ENCODE assay signal across 21 cellular contexts in genomic region chr16:4401510-4401909, GRCh38. TPM values are rescaled to one million over a fixed set of nuclear protein-coding genes. Genes with fewer than 3 reads are reported as not detected.
A peak's percentile ranks its signal among the peaks of the same experiment; 100 is the strongest.
DNase-seq lines count a peak whose midpoint lies in the region; ATAC-seq, FAIRE-seq and TF ChIP-seq lines count a peak whose summit lies in the region.
"Had no signal": no experiment of that assay in that cellular context is flagged by ENCODE, and none has a peak within 500 bp of the region (broad histone marks: within the 10 kb centered on the region; RNA-seq: fewer than 3 reads in every experiment).

No MANE protein-coding gene starts in this region.

- TF ChIP-seq POLR2A in K562 (conservative IDR thresholded peaks at IDR 0.05): 0 out of 2 replicates have a peak, but pooled peaks have one; percentile 29
- TF ChIP-seq POLR2A in GM12892 (IDR thresholded peaks at IDR 0.05; ENCODE audit: low read depth, low read length): no peak

- DNase-seq in activated naive CD8-positive, alpha-beta T cell treated with anti-CD3 and anti-CD28 coated beads, Interleukin-2, amount 50 U/mL, for 24 hours: no peak
- peak in 1 of 5 donors; percentile 39 for DNase-seq in CD4-positive, alpha-beta memory T cell
- DNase-seq in K562 (ENCODE audit: extremely low read depth in 1 of 4, low spot score in 3 of 4) (no peak), neural crest cell (ENCODE audit: low read depth, low spot score) (no peak), GM12892 (ENCODE audit: insufficient read length) (no peak), middle frontal gyrus (ENCODE audit: extremely low spot score, low spot score) (no peak)
- DNase-seq: HFFc6; MM.1S; NCI-H1092; NCI-H1694; NCI-H2081 treated with DMSO at 0.1 percent for 48 hours; NCI-H510A; NCI-H748 treated with DMSO at 0.1 percent for 48 hours; NK-92 treated with Interleukin-12 subunit alpha and Interleukin-12 subunit beta, amount 100 ng/mL, for 24 hours; Peyer's patch had no signal

- no peak for TF ChIP-seq CTCF in K562 (IDR thresholded peaks at IDR 0.05 in 2 of 3, conservative IDR thresholded peaks at IDR 0.05 in 1 of 3; ENCODE audit: insufficient read depth in 2 of 3, low read depth in 1 of 3, low read length in 3 of 3)
- no peak for TF ChIP-seq CTCF in neural crest cell (conservative IDR thresholded peaks at IDR 0.05)

- H3K4me3 Mint-ChIP-seq in activated naive CD8-positive, alpha-beta T cell: no peak overlapping the region
- no peak overlapping the region for H3K4me3 Mint-ChIP-seq in activated naive CD8-positive, alpha-beta T cell treated with anti-CD3 and anti-CD28 coated beads, Interleukin-2, amount 50 U/mL, for 24 hours
- H3K4me3 Mint-ChIP-seq in CD4-positive, alpha-beta memory T cell: peak overlapping the region in 2 of 8 donors; percentile 1 to 27
- no peak overlapping the region for H3K4me3 Mint-ChIP-seq in neural crest cell
- H3K4me3 Mint-ChIP-seq: HFFc6 had no signal

- peaks cover 4% of the 10 kb centered on the region for H3K36me3 Mint-ChIP-seq in activated naive CD8-positive, alpha-beta T cell
- peaks cover 19% of the 10 kb centered on the region for H3K36me3 Mint-ChIP-seq in activated naive CD8-positive, alpha-beta T cell treated with anti-CD3 and anti-CD28 coated beads, Interleukin-2, amount 50 U/mL, for 24 hours (ENCODE audit: low read depth)
- H3K36me3 Mint-ChIP-seq in CD4-positive, alpha-beta memory T cell: peaks cover 30 to 71% of the 10 kb centered on the region in 2 donors
- H3K36me3 Mint-ChIP-seq in neural crest cell (ENCODE audit: low read depth): no peaks in the 10 kb centered on the region

- peaks cover 14% of the 10 kb centered on the region; the same call in 1 of the 2 replicates for H4K20me1 ChIP-seq in K562 (replicated peaks; ENCODE audit: control insufficient read depth, insufficient read depth, low read length)

- no peak for TF ChIP-seq RAD21 in K562 (CRISPR knock-in tag; conservative IDR thresholded peaks at IDR 0.05 in 1 of 2, IDR thresholded peaks at IDR 0.05 in 1 of 2)

- FAIRE-seq in K562 (lab: Jason Lieb, UNC) (no peak), GM12892 (lab: Jason Lieb, UNC) (no peak)
- FAIRE-seq: A204.1, D721Med, H54 had no signal

- H3K9me1 ChIP-seq in K562 (ENCODE audit: control insufficient read depth, insufficient read depth, low read length): no peaks in the 10 kb centered on the region

- H3K4me1 ChIP-seq in CD4-positive, alpha-beta memory T cell (ENCODE audit: insufficient read depth, low read length): no peaks in the 10 kb centered on the region
- H3K4me1 ChIP-seq in K562 (replicated peaks in 1 of 2; ENCODE audit: control insufficient read depth in 2 of 2, insufficient read depth in 2 of 2, low read length in 2 of 2): peaks cover 0 to 29% of the 10 kb centered on the region in 2 experiments; a peak in 2 of 5 replicates

- H3K27me3 ChIP-seq in CD4-positive, alpha-beta memory T cell (ENCODE audit: insufficient read depth, low read length): no peaks in the 10 kb centered on the region
- no peaks in the 10 kb centered on the region for H3K27me3 ChIP-seq in K562 (ENCODE audit: control insufficient read depth in 2 of 2, insufficient read depth in 2 of 2, low read length in 2 of 2)
- H3K27me3 ChIP-seq: Peyer's patch had no signal

- peak overlapping the region in 1 of 2 experiments; percentile 83; a peak in 2 of 4 replicates for H3K9ac ChIP-seq in K562 (ENCODE audit: insufficient read depth in 1 of 2, low read depth in 2 of 2, low read length in 2 of 2)

- H3K9me3 Mint-ChIP-seq in activated naive CD8-positive, alpha-beta T cell (ENCODE audit: low read depth): no peaks in the 10 kb centered on the region
- no peaks in the 10 kb centered on the region for H3K9me3 Mint-ChIP-seq in activated naive CD8-positive, alpha-beta T cell treated with anti-CD3 and anti-CD28 coated beads, Interleukin-2, amount 50 U/mL, for 24 hours
- H3K9me3 Mint-ChIP-seq in CD4-positive, alpha-beta memory T cell: peaks cover 0 to 17% (median 0%) of the 10 kb centered on the region in 8 donors
- no peaks in the 10 kb centered on the region for H3K9me3 Mint-ChIP-seq in neural crest cell
- H3K9me3 Mint-ChIP-seq: HFFc6 had no signal

- CTCF ChIA-PET in CD4-positive, alpha-beta memory T cell (lab: Charles Lee; ENCODE audit: partially characterized antibody): interaction anchor here (0.7 to 3.9 kb wide), 17 partner anchors 10 to 151 kb away, joined by 3 to 50 read pairs (median 7); partner anchors contain the start of genes CORO7 and PAM16
- CTCF ChIA-PET in K562 (lab: Yijun Ruan, JAX; ENCODE audit: low intra/inter-chr PET ratio): interaction anchor here (0.9 to 6.4 kb wide), 3 partner anchors 42 to 419 kb away, joined by 3 to 70 read pairs (median 3); no protein-coding TSS in a partner anchor

- POLR2A ChIA-PET in CD4-positive, alpha-beta memory T cell (lab: Charles Lee; ENCODE audit: partially characterized antibody): interaction anchor here (1.4 to 3.0 kb wide), 2 partner anchors 10 to 13 kb away, joined by 3 to 49 read pairs; partner anchors contain the start of gene CORO7
- POLR2A ChIA-PET in K562 (lab: Yijun Ruan, JAX): interaction anchor here (2.1 kb wide), 1 partner anchor 40 kb away, joined by 9 read pairs; no protein-coding TSS in a partner anchor

- no TSS peak for BruUV-seq in K562 (replicated peaks; lab: Mats Ljungman, UMichigan)

- intact Hi-C loops in CD4-positive, alpha-beta memory T cell (cut with micrococcal nuclease): no loop called here
- intact Hi-C loops in K562 (cut with micrococcal nuclease): loop anchor here (5.0 to 10.0 kb wide), 3 partner anchors 139 to 417 kb away; no protein-coding TSS in a partner anchor

- peak overlapping the region; percentile 11 for H3K27ac Mint-ChIP-seq in activated naive CD8-positive, alpha-beta T cell
- no peak overlapping the region for H3K27ac Mint-ChIP-seq in activated naive CD8-positive, alpha-beta T cell treated with anti-CD3 and anti-CD28 coated beads, Interleukin-2, amount 50 U/mL, for 24 hours
- H3K27ac Mint-ChIP-seq in CD4-positive, alpha-beta memory T cell: peak overlapping the region in 6 of 7 donors; percentile 73 to 88 (median 81)
- H3K27ac Mint-ChIP-seq in neural crest cell (ENCODE audit: unreplicated experiment): peak overlapping the region; percentile 43
- H3K27ac Mint-ChIP-seq: HFFc6 had no signal

- peaks cover 16% of the 10 kb centered on the region for H3K4me1 Mint-ChIP-seq in activated naive CD8-positive, alpha-beta T cell (ENCODE audit: low read depth)
- no peaks in the 10 kb centered on the region for H3K4me1 Mint-ChIP-seq in activated naive CD8-positive, alpha-beta T cell treated with anti-CD3 and anti-CD28 coated beads, Interleukin-2, amount 50 U/mL, for 24 hours
- peaks cover 19 to 36% (median 24%) of the 10 kb centered on the region in 4 donors for H3K4me1 Mint-ChIP-seq in CD4-positive, alpha-beta memory T cell
- H3K4me1 Mint-ChIP-seq in neural crest cell: peaks cover 5% of the 10 kb centered on the region

- H3K9me3 ChIP-seq in CD4-positive, alpha-beta memory T cell (ENCODE audit: control insufficient read depth in 1 of 2, low read length in 2 of 2): no peaks in the 10 kb centered on the region
- H3K9me3 ChIP-seq in K562 (replicated peaks; ENCODE audit: control insufficient read depth, insufficient read depth, low read depth, low read length): no peaks in the 10 kb centered on the region
- H3K9me3 ChIP-seq: Peyer's patch had no signal

- TF ChIP-seq EP300 in K562 (IDR thresholded peaks at IDR 0.05; ENCODE audit: low read length): no peak

- no peak overlapping the region for H2AFZ ChIP-seq in K562 (ENCODE audit: low read depth, low read length)

- H3K4me3 ChIP-seq in CD4-positive, alpha-beta memory T cell (ENCODE audit: low read length in 2 of 2): no peak overlapping the region
- H3K4me3 ChIP-seq in K562: no peak overlapping the region
- H3K4me3 ChIP-seq: Peyer's patch had no signal

- peaks cover 71% of the 10 kb centered on the region for H3K36me3 ChIP-seq in CD4-positive, alpha-beta memory T cell (ENCODE audit: insufficient read depth, low read length)
- H3K36me3 ChIP-seq in K562 (ENCODE audit: control insufficient read depth, insufficient read depth, low read length): peaks cover 73% of the 10 kb centered on the region; the same call in 2 of the 3 replicates

- H3K27me3 Mint-ChIP-seq in activated naive CD8-positive, alpha-beta T cell: no peaks in the 10 kb centered on the region
- no peaks in the 10 kb centered on the region for H3K27me3 Mint-ChIP-seq in activated naive CD8-positive, alpha-beta T cell treated with anti-CD3 and anti-CD28 coated beads, Interleukin-2, amount 50 U/mL, for 24 hours
- no peaks in the 10 kb centered on the region for H3K27me3 Mint-ChIP-seq in CD4-positive, alpha-beta memory T cell
- no peaks in the 10 kb centered on the region for H3K27me3 Mint-ChIP-seq in neural crest cell (ENCODE audit: low read depth)

- WGBS in K562 (ENCODE audit: insufficient coverage, low coverage, missing lambda C conversion rate): 88% methylated on average over 9 of the region's 12 CpGs

- H3K4me2 ChIP-seq in K562 (ENCODE audit: insufficient read depth, low read length): no peak overlapping the region

- H3K79me2 ChIP-seq in K562 (ENCODE audit: control insufficient read depth, insufficient read depth, low read length): no peaks in the 10 kb centered on the region; the same call in 2 of the 3 replicates

- in situ Hi-C loops in K562 (cut with MboI): loop anchor here (5.0 kb wide), 1 partner anchor 39 kb away; no protein-coding TSS in a partner anchor

- no peak overlapping the region for H3K27ac ChIP-seq in CD4-positive, alpha-beta memory T cell (ENCODE audit: low read depth, low read length)
- H3K27ac ChIP-seq in K562 (ENCODE audit: extremely low read depth, low read depth, low read length): no peak overlapping the region
- H3K27ac ChIP-seq: Peyer's patch had no signal

- no peak for ATAC-seq in activated naive CD8-positive, alpha-beta T cell treated with anti-CD3 and anti-CD28 coated beads, Interleukin-2, amount 50 U/mL, for 24 hours
- ATAC-seq in K562 (no peak), HG03460 (IDR thresholded peaks at IDR 0.05; ENCODE audit: unreplicated experiment) (no peak)
- ATAC-seq: Right ventricle myocardium inferior had no signal

RNA-seq across cellular contexts. Expression of gene CORO7, which starts 14.9 kb away (rescaled TPM):
- total RNA-seq in CD4-positive, alpha-beta memory T cell: 100 to 1,000 TPM; 176 to 184 TPM
- polyA plus RNA-seq in CD4-positive, alpha-beta memory T cell: 100 to 1,000 TPM in 1 of 2 donors, 10 to 100 TPM in 1; 48.2 to 139 TPM
- 91.2 and 301 TPM in 2 replicates for total RNA-seq in K562 (2011; cell fraction: chromatin; rRNA removed; ENCODE audit: low replicate concordance)
- total RNA-seq in K562 (2011; cell fraction: nucleolus; rRNA removed): 159 and 160 TPM in 2 replicates
- total RNA-seq in K562 (2011; cell fraction: nucleoplasm; rRNA removed): 112 and 116 TPM in 2 replicates
- 30.5 and 37.8 TPM in 2 replicates for total RNA-seq in K562 (2014; rRNA removed)
- 6.9 and 8.5 TPM in 2 replicates for total RNA-seq in K562 (2014; rRNA removed; fragmentation: Illumina TruSeq; extraction: Trizol)
- total RNA-seq in K562 (2015; rRNA removed; fragmentation: Illumina TruSeq; extraction: Trizol): 18.7 and 21.0 TPM in 2 replicates
- 67.0 and 77.2 TPM in 2 replicates for total RNA-seq in K562 (2021)
- polyA plus RNA-seq in K562 (2011; rRNA removed): 15.4 and 35.9 TPM in 2 replicates
- 17.5 and 26.3 TPM in 2 replicates for polyA plus RNA-seq in K562 (2011; cell fraction: cytosol; rRNA removed)
- polyA plus RNA-seq in K562 (2011; cell fraction: nucleus; rRNA removed): 184 and 367 TPM in 2 replicates
- polyA plus RNA-seq in K562 (2012): 31.1 and 80.3 TPM in 2 replicates
- polyA plus RNA-seq in K562 (2014; fragmentation: Illumina TruSeq; extraction: Trizol): 21.6 and 29.6 TPM in 2 replicates
- polyA plus RNA-seq in K562 (2014; fragmentation: Nextera tagmentation; extraction: Ambion mirVana): under 1 TPM; 0.45 to 0.51 TPM
- 54.1 and 63.1 TPM in 2 replicates for polyA plus RNA-seq in K562 (2014; rRNA removed)
- polyA minus RNA-seq in K562 (2011; rRNA and poly(A)+ RNA removed): 11.1 and 17.7 TPM in 2 replicates
- 33.7 and 44.1 TPM in 2 replicates for polyA minus RNA-seq in K562 (2011; cell fraction: cytosol; rRNA and poly(A)+ RNA removed)
- 52.4 and 63.5 TPM in 2 replicates for polyA minus RNA-seq in K562 (2011; cell fraction: nucleus; rRNA and poly(A)+ RNA removed)
- total RNA-seq in neural crest cell: 43.2 and 45.4 TPM in 2 replicates
- polyA plus RNA-seq in GM12892 (2012; ENCODE audit: missing spikeins): 26.5 TPM

RNA-seq across cellular contexts. Expression of gene DNAJA3, which starts 24.2 kb away (rescaled TPM):
- 10 to 100 TPM; 67.5 to 71.1 TPM for total RNA-seq in CD4-positive, alpha-beta memory T cell
- 10 to 100 TPM; 52.4 to 55.5 TPM for polyA plus RNA-seq in CD4-positive, alpha-beta memory T cell
- 136 and 226 TPM in 2 replicates for total RNA-seq in K562 (2011; cell fraction: chromatin; rRNA removed; ENCODE audit: low replicate concordance)
- total RNA-seq in K562 (2011; cell fraction: nucleolus; rRNA removed): 126 and 149 TPM in 2 replicates
- 142 and 159 TPM in 2 replicates for total RNA-seq in K562 (2011; cell fraction: nucleoplasm; rRNA removed)
- total RNA-seq in K562 (2014; rRNA removed) (105 and 143 TPM in 2 replicates), K562 (2014; rRNA removed; fragmentation: Illumina TruSeq; extraction: Trizol) (59.6 and 64.7 TPM in 2 replicates), K562 (2015; rRNA removed; fragmentation: Illumina TruSeq; extraction: Trizol) (77.0 and 78.4 TPM in 2 replicates), K562 (2021) (86.1 and 86.6 TPM in 2 replicates), neural crest cell (45.1 and 55.2 TPM in 2 replicates)
- polyA plus RNA-seq in K562 (2011; rRNA removed) (67.0 and 79.0 TPM in 2 replicates), K562 (2014; fragmentation: Illumina TruSeq; extraction: Trizol) (80.0 and 88.3 TPM in 2 replicates), K562 (2014; fragmentation: Nextera tagmentation; extraction: Ambion mirVana) (10 to 100 TPM in 1 of 2 experiments, 1 to 10 TPM in 1; 8.1 to 14.1 TPM), K562 (2014; rRNA removed) (91.2 and 121 TPM in 2 replicates)
- 67.8 and 77.0 TPM in 2 replicates for polyA plus RNA-seq in K562 (2011; cell fraction: cytosol; rRNA removed)
- 144 and 165 TPM in 2 replicates for polyA plus RNA-seq in K562 (2011; cell fraction: nucleus; rRNA removed)
- 62.5 and 74.7 TPM in 2 replicates for polyA plus RNA-seq in K562 (2012)
- polyA minus RNA-seq in K562 (2011; rRNA and poly(A)+ RNA removed): 40.6 and 53.4 TPM in 2 replicates
- polyA minus RNA-seq in K562 (2011; cell fraction: cytosol; rRNA and poly(A)+ RNA removed): 33.4 and 38.2 TPM in 2 replicates
- polyA minus RNA-seq in K562 (2011; cell fraction: nucleus; rRNA and poly(A)+ RNA removed): 41.6 and 64.8 TPM in 2 replicates
- 52.0 TPM for polyA plus RNA-seq in GM12892 (2012; ENCODE audit: missing spikeins)

RNA-seq across cellular contexts. Expression of gene VASN, which starts 29.9 kb away (rescaled TPM):
- total RNA-seq in CD4-positive, alpha-beta memory T cell: under 1 TPM; 0.11 to 0.29 TPM
- under 1 TPM in 1 of 2 donors, not detected in 1; 0.16 TPM for polyA plus RNA-seq in CD4-positive, alpha-beta memory T cell
- total RNA-seq in K562 (2011; cell fraction: chromatin; rRNA removed; ENCODE audit: low replicate concordance): 1.2 and 9.8 TPM in 2 replicates
- 10.1 and 15.2 TPM in 2 replicates for total RNA-seq in K562 (2011; cell fraction: nucleolus; rRNA removed)
- 3.7 and 5.7 TPM in 2 replicates for total RNA-seq in K562 (2011; cell fraction: nucleoplasm; rRNA removed)
- total RNA-seq in K562 (2014; rRNA removed) (1.7 and 2.2 TPM in 2 replicates), K562 (2014; rRNA removed; fragmentation: Illumina TruSeq; extraction: Trizol) (0.06 and 0.07 TPM in 2 replicates), K562 (2015; rRNA removed; fragmentation: Illumina TruSeq; extraction: Trizol) (0.51 and 1.1 TPM in 2 replicates), K562 (2021) (2.4 and 2.5 TPM in 2 replicates), neural crest cell (0.91 and 1.2 TPM in 2 replicates)
- polyA plus RNA-seq in K562 (2011; rRNA removed) (0.31 and 1.2 TPM in 2 replicates), K562 (2014; fragmentation: Illumina TruSeq; extraction: Trizol) (0.16 and 0.42 TPM in 2 replicates), K562 (2014; fragmentation: Nextera tagmentation; extraction: Ambion mirVana) (under 1 TPM in 1 of 2 experiments, not detected in 1; 0.01 TPM), K562 (2014; rRNA removed) (0.78 and 0.90 TPM in 2 replicates)
- 0.78 and 3.2 TPM in 2 replicates for polyA plus RNA-seq in K562 (2011; cell fraction: cytosol; rRNA removed)
- polyA plus RNA-seq in K562 (2011; cell fraction: nucleus; rRNA removed): 1.2 and 2.6 TPM in 2 replicates
- polyA plus RNA-seq in K562 (2012): 2.9 and 6.1 TPM in 2 replicates
- 0.56 and 0.63 TPM in 2 replicates for polyA minus RNA-seq in K562 (2011; rRNA and poly(A)+ RNA removed)
- 1.1 and 2.8 TPM in 2 replicates for polyA minus RNA-seq in K562 (2011; cell fraction: cytosol; rRNA and poly(A)+ RNA removed)
- 3.4 and 6.3 TPM in 2 replicates for polyA minus RNA-seq in K562 (2011; cell fraction: nucleus; rRNA and poly(A)+ RNA removed)
- not detected for polyA plus RNA-seq in GM12892 (2012; ENCODE audit: missing spikeins)

RNA-seq across cellular contexts. Expression of gene PAM16, which starts 50.4 kb away (rescaled TPM):
- total RNA-seq in CD4-positive, alpha-beta memory T cell: 10 to 100 TPM; 38.6 to 54.8 TPM
- polyA plus RNA-seq in CD4-positive, alpha-beta memory T cell: 10 to 100 TPM; 34.6 to 34.8 TPM
- total RNA-seq in K562 (2011; cell fraction: chromatin; rRNA removed; ENCODE audit: low replicate concordance): 70.0 and 135 TPM in 2 replicates
- 74.5 and 92.1 TPM in 2 replicates for total RNA-seq in K562 (2011; cell fraction: nucleolus; rRNA removed)
- 76.8 and 107 TPM in 2 replicates for total RNA-seq in K562 (2011; cell fraction: nucleoplasm; rRNA removed)
- 173 and 213 TPM in 2 replicates for total RNA-seq in K562 (2014; rRNA removed)
- 32.6 and 38.7 TPM in 2 replicates for total RNA-seq in K562 (2014; rRNA removed; fragmentation: Illumina TruSeq; extraction: Trizol)
- total RNA-seq in K562 (2015; rRNA removed; fragmentation: Illumina TruSeq; extraction: Trizol): 48.4 and 56.1 TPM in 2 replicates
- total RNA-seq in K562 (2021): 123 and 150 TPM in 2 replicates
- 79.3 and 88.9 TPM in 2 replicates for polyA plus RNA-seq in K562 (2011; rRNA removed)
- 175 and 283 TPM in 2 replicates for polyA plus RNA-seq in K562 (2011; cell fraction: cytosol; rRNA removed)
- 85.0 and 101 TPM in 2 replicates for polyA plus RNA-seq in K562 (2011; cell fraction: nucleus; rRNA removed)
- 96.6 and 100 TPM in 2 replicates for polyA plus RNA-seq in K562 (2012)
- polyA plus RNA-seq in K562 (2014; fragmentation: Illumina TruSeq; extraction: Trizol): 49.0 and 66.3 TPM in 2 replicates
- 10 to 100 TPM; 41.5 to 81.1 TPM for polyA plus RNA-seq in K562 (2014; fragmentation: Nextera tagmentation; extraction: Ambion mirVana)
- 243 and 273 TPM in 2 replicates for polyA plus RNA-seq in K562 (2014; rRNA removed)
- polyA minus RNA-seq in K562 (2011; rRNA and poly(A)+ RNA removed): 10.6 and 11.8 TPM in 2 replicates
- polyA minus RNA-seq in K562 (2011; cell fraction: cytosol; rRNA and poly(A)+ RNA removed): 19.8 and 22.7 TPM in 2 replicates
- 10.8 and 13.7 TPM in 2 replicates for polyA minus RNA-seq in K562 (2011; cell fraction: nucleus; rRNA and poly(A)+ RNA removed)
- total RNA-seq in neural crest cell: 36.2 and 43.3 TPM in 2 replicates
- 27.7 TPM for polyA plus RNA-seq in GM12892 (2012; ENCODE audit: missing spikeins)
